Comparison of ENCODE assay signal across 8 cellular contexts in genomic region chr1:168342572-168343280, GRCh38.
A peak's percentile ranks its signal among the peaks of the same experiment; 100 is the strongest.
DNase-seq lines count a peak whose midpoint lies in the region; ATAC-seq and TF ChIP-seq lines count a peak whose summit lies in the region.

No MANE protein-coding gene starts in this region.

- H3K9me3 ChIP-seq in ascending aorta, result peaks cover 0 to 4% of the 10 kb centered on the region in 2 donors

- peak; percentile 54 for DNase-seq in GM13976 (ENCODE audit: low spot score)
- peak; percentile 80 to 81 for DNase-seq in NCI-H187 (lab: John Stamatoyannopoulos, UW)
- peak; percentile 83 for DNase-seq in T-helper 9 cell
- DNase-seq in ascending aorta (ENCODE audit: low spot score in 2 of 2), result peak; percentile 54 to 94
- DNase-seq in hippocampal formation (lab: John Stamatoyannopoulos, UW), result peak; percentile 80 to 90
- DNase-seq in sciatic nerve (ENCODE audit: low spot score), result peak; percentile 92

- no peaks in the 10 kb centered on the region for H3K36me3 ChIP-seq in ascending aorta

- H3K27ac ChIP-seq in ascending aorta, result peak overlapping the region; percentile 65 to 78

- no peaks in the 10 kb centered on the region for H3K27me3 ChIP-seq in ascending aorta

- peaks cover 0 to 8% of the 10 kb centered on the region in 2 donors for H3K4me1 ChIP-seq in ascending aorta

- peak; percentile 71 for TF ChIP-seq CTCF in GM13976 (IDR thresholded peaks at IDR 0.05; ENCODE audit: borderline replicate concordance, control extremely low read depth, extremely low read depth, insufficient read depth, missing control alignments)
- peak; percentile 72 to 78 (median 75) for TF ChIP-seq CTCF in ascending aorta (IDR thresholded peaks at IDR 0.05)

- intact Hi-C loops in ascending aorta (cut with DNase I) (loop anchor here (2.0 to 10.0 kb wide), 5 partner anchors 85 to 1005 kb away; partner anchors contain the start of gene ATP1B1), sciatic nerve (cut with DNase I) (no loop called here)

- H3K4me3 ChIP-seq in ascending aorta, result peak overlapping the region; percentile 13 to 49

- peak; percentile 90 for ATAC-seq in HG02938 (IDR thresholded peaks at IDR 0.05; ENCODE audit: unreplicated experiment)
- peak; percentile 99 for ATAC-seq in sciatic nerve
- ATAC-seq in HG03108 (IDR thresholded peaks at IDR 0.05; ENCODE audit: unreplicated experiment), result no peak

- in situ Hi-C loops in GM13976 (cut with MboI; ENCODE audit: low sequenced_read_pairs, unreplicated experiment), result loop anchor here (25.0 kb wide), 1 partner anchor 245 kb away; the partner anchor contains the start of gene XCL1
